Comparison of ENCODE assay signal across 8 cellular contexts in genomic region chr17:17001874-17002520, GRCh38. TPM values are rescaled to one million over a fixed set of nuclear protein-coding genes. Genes with fewer than 3 reads are reported as not detected.
DNase-seq lines count a peak whose midpoint lies in the region; ATAC-seq and TF ChIP-seq lines count a peak whose summit lies in the region.

No MANE protein-coding gene starts in this region.

- no peak overlapping the region for H3K27ac ChIP-seq in right lobe of liver

- WGBS in right lobe of liver (ENCODE audit: insufficient coverage, low coverage, low lambda C conversion rate, missing lambda C conversion rate): 4% methylated on average over 10 of the region's 22 CpGs

- H3K36me3 ChIP-seq in right lobe of liver: no peaks in the 10 kb centered on the region

- peak; percentile 75 for DNase-seq in G401 (ENCODE audit: low spot score)
- DNase-seq in NCI-H510A treated with DMSO at 0.1 percent for 48 hours (lab: John Stamatoyannopoulos, UW): peak; percentile 83
- peak; percentile 86 for DNase-seq in activated CD4-positive, alpha-beta T cell treated with anti-CD3 and anti-CD28 coated beads for 48 hours
- DNase-seq in choroid plexus epithelial cell (ENCODE audit: low read depth): peak; percentile 75
- peak; percentile 86 to 91 (median 89) for DNase-seq in right lobe of liver
- DNase-seq in stimulated activated CD8-positive, alpha-beta memory T cell treated with anti-CD3 and anti-CD28 coated beads, Interleukin-12 subunit alpha, Interleukin-12 subunit beta, amount 100 ng/mL, for 1 hour (ENCODE audit: low read depth): peak; percentile 53

- TF ChIP-seq POLR2A in right lobe of liver (IDR thresholded peaks at IDR 0.05): no peak

- TF ChIP-seq CTCF in choroid plexus epithelial cell (conservative IDR thresholded peaks at IDR 0.05; ENCODE audit: low read depth, low read length): peak; percentile 91
- TF ChIP-seq CTCF in right lobe of liver (IDR thresholded peaks at IDR 0.05): peak; percentile 92 to 98 (median 96)

- intact Hi-C loops in right lobe of liver (cut with DNase I): loop anchor here in 1 of 2 donors (10.0 kb wide), 1 partner anchor 313 kb away; no protein-coding TSS in a partner anchor

- H3K27me3 ChIP-seq in right lobe of liver: no peaks in the 10 kb centered on the region

- in situ Hi-C loops in G401 (cut with HindIII; ENCODE audit: low sequenced_read_pairs): no loop called here

- H3K4me3 ChIP-seq in choroid plexus epithelial cell (ENCODE audit: low read depth, low read length): no peak overlapping the region
- H3K4me3 ChIP-seq in right lobe of liver: no peak overlapping the region

- peaks cover 0 to 12% (median 4%) of the 10 kb centered on the region in 4 donors for H3K4me1 ChIP-seq in right lobe of liver

- no peaks in the 10 kb centered on the region for H3K9me3 ChIP-seq in right lobe of liver

- ATAC-seq in HG03097 (IDR thresholded peaks at IDR 0.05; ENCODE audit: low FRiP score, unreplicated experiment) (peak; percentile 51), right lobe of liver (peak; percentile 92 to 98 (median 96)), HG03025 (IDR thresholded peaks at IDR 0.05; ENCODE audit: low FRiP score, unreplicated experiment) (no peak)

RNA-seq across cellular contexts. Expression of gene TNFRSF13B, which starts 30.1 kb away (rescaled TPM):
- total RNA-seq in G401 (2014; rRNA removed; shearing (Covaris generic)): not detected in 2 replicates
- under 1 TPM in 1 of 6 experiments, not detected in 5; 0.44 TPM for total RNA-seq in right lobe of liver

RNA-seq across cellular contexts. Expression of gene MPRIP, which starts 40.3 kb away (rescaled TPM):
- total RNA-seq in G401 (2014; rRNA removed; shearing (Covaris generic)): 59.5 and 97.1 TPM in 2 replicates
- total RNA-seq in right lobe of liver: 10 to 100 TPM; 39.0 to 97.6 (median 76.7) TPM
